Comparison of ENCODE assay signal across 1 cellular context in the genomic region with DNA sequence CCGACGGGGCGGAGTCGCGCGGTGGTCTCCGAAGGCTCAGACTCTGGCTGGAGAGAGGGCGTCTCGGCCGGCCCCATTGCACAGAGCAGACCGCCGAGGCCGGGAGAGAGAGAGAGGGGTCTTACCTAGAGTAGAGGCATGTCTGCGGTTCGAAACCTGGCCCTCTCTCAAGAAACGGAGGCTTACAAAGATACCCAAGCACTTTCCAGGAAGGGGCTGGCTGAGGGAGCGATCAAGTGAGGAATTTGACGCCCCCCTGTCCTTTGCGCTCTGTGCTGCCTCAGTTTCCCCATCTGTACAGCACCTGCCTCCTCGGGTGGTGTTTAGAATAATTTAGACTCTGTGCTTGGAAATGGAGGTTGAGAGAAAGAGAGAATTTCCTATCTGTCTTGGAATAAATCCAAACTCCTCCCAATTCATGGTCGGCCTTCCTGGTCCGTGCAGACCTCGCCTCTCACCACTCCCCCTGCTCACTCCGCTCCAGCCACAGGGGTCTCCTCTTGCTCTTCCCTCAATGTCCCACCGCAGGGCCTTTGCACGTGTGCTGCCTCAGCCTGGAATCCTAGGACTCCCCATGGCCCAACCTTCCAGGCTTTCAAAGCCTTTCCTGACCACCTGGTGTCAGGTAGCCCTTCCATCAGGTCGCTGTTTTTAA.
TF ChIP-seq lines count a peak whose summit lies in the region.

No MANE protein-coding gene starts in this region.

TF ChIP-seq in K562, 482 proteins besides CTCF, POLR2A, EP300 and RAD21 (continued from another document and continues in another):
- no peak for TF ChIP-seq HOXB6 (CRISPR knock-in tag; IDR thresholded peaks at IDR 0.05; ENCODE audit: borderline replicate concordance)
- TF ChIP-seq MTA1 (IDR thresholded peaks at IDR 0.05; ENCODE audit: borderline replicate concordance) = no peak
- no peak for TF ChIP-seq ZNF143 (CRISPR knock-in tag; IDR thresholded peaks at IDR 0.05)
- TF ChIP-seq, protein P1, sequence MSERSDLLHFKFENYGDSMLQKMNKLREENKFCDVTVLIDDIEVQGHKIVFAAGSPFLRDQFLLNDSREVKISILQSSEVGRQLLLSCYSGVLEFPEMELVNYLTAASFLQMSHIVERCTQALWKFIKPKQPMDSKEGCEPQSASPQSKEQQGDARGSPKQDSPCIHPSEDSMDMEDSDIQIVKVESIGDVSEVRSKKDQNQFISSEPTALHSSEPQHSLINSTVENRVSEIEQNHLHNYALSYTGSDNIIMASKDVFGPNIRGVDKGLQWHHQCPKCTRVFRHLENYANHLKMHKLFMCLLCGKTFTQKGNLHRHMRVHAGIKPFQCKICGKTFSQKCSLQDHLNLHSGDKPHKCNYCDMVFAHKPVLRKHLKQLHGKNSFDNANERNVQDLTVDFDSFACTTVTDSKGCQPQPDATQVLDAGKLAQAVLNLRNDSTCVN (CRISPR knock-in tag; IDR thresholded peaks at IDR 0.05) = 0 out of 2 replicates have a peak, but pooled peaks have one; percentile 4
- TF ChIP-seq, protein P2, sequence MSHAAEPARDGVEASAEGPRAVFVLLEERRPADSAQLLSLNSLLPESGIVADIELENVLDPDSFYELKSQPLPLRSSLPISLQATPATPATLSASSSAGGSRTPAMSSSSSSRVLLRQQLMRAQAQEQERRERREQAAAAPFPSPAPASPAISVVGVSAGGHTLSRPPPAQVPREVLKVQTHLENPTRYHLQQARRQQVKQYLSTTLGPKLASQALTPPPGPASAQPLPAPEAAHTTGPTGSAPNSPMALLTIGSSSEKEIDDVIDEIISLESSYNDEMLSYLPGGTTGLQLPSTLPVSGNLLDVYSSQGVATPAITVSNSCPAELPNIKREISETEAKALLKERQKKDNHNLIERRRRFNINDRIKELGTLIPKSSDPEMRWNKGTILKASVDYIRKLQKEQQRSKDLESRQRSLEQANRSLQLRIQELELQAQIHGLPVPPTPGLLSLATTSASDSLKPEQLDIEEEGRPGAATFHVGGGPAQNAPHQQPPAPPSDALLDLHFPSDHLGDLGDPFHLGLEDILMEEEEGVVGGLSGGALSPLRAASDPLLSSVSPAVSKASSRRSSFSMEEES (CRISPR knock-in tag; IDR thresholded peaks at IDR 0.05) = no peak
- no peak for TF ChIP-seq ZNF408 (CRISPR knock-in tag; IDR thresholded peaks at IDR 0.05; ENCODE audit: low read depth)
- TF ChIP-seq XRCC5 (IDR thresholded peaks at IDR 0.05; ENCODE audit: low read depth, low read length) = no peak
- no peak for TF ChIP-seq ZSCAN32 (CRISPR knock-in tag; IDR thresholded peaks at IDR 0.05)
- peak; percentile 71; the same call in 1 of the 2 replicates for TF ChIP-seq PHF8 (IDR thresholded peaks at IDR 0.05; ENCODE audit: borderline replicate concordance, low read length)
- TF ChIP-seq POLR3G (IDR thresholded peaks at IDR 0.05; ENCODE audit: extremely low read depth, insufficient read length, insufficient replicate concordance) = no peak
- TF ChIP-seq ARHGAP35 (IDR thresholded peaks at IDR 0.05; ENCODE audit: partially characterized antibody) = no peak
- TF ChIP-seq RAD51 (IDR thresholded peaks at IDR 0.05; ENCODE audit: borderline replicate concordance, low read depth) = no peak
- TF ChIP-seq SOX6 (IDR thresholded peaks at IDR 0.05) = no peak
- TF ChIP-seq SMAD4 (CRISPR knock-in tag; conservative IDR thresholded peaks at IDR 0.05) = no peak; the same call in none of the 2 replicates
- TF ChIP-seq, protein P3, sequence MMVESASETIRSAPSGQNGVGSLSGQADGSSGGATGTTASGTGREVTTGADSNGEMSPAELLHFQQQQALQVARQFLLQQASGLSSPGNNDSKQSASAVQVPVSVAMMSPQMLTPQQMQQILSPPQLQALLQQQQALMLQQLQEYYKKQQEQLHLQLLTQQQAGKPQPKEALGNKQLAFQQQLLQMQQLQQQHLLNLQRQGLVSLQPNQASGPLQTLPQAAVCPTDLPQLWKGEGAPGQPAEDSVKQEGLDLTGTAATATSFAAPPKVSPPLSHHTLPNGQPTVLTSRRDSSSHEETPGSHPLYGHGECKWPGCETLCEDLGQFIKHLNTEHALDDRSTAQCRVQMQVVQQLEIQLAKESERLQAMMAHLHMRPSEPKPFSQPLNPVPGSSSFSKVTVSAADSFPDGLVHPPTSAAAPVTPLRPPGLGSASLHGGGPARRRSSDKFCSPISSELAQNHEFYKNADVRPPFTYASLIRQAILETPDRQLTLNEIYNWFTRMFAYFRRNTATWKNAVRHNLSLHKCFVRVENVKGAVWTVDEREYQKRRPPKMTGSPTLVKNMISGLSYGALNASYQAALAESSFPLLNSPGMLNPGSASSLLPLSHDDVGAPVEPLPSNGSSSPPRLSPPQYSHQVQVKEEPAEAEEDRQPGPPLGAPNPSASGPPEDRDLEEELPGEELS (CRISPR knock-in tag; IDR thresholded peaks at IDR 0.05; ENCODE audit: borderline replicate concordance) = no peak
- TF ChIP-seq ZNF778 (CRISPR knock-in tag; IDR thresholded peaks at IDR 0.05) = no peak
- TF ChIP-seq, protein P4, sequence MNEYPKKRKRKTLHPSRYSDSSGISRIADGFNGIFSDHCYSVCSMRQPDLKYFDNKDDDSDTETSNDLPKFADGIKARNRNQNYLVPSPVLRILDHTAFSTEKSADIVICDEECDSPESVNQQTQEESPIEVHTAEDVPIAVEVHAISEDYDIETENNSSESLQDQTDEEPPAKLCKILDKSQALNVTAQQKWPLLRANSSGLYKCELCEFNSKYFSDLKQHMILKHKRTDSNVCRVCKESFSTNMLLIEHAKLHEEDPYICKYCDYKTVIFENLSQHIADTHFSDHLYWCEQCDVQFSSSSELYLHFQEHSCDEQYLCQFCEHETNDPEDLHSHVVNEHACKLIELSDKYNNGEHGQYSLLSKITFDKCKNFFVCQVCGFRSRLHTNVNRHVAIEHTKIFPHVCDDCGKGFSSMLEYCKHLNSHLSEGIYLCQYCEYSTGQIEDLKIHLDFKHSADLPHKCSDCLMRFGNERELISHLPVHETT (CRISPR knock-in tag; conservative IDR thresholded peaks at IDR 0.05 in 1 of 2, IDR thresholded peaks at IDR 0.05 in 1 of 2) = no peak
- peak; percentile 42 for TF ChIP-seq RBM25 (IDR thresholded peaks at IDR 0.05; ENCODE audit: low read depth, low read length, severe bottlenecking)
- TF ChIP-seq HSF4 (CRISPR knock-in tag; IDR thresholded peaks at IDR 0.05; ENCODE audit: borderline replicate concordance) = no peak
- peak; percentile 49; the same call in 1 of the 2 replicates for TF ChIP-seq FOXP1 (CRISPR knock-in tag; IDR thresholded peaks at IDR 0.05)
- no peak for TF ChIP-seq CCNT2 (IDR thresholded peaks at IDR 0.05; ENCODE audit: borderline replicate concordance, extremely low read depth, insufficient read length, low read depth, low read length)
- TF ChIP-seq ETV5 (CRISPR knock-in tag; IDR thresholded peaks at IDR 0.05; ENCODE audit: low read depth) = peak; percentile 68; the same call in 1 of the 2 replicates
- TF ChIP-seq BRCA1 (IDR thresholded peaks at IDR 0.05) = no peak
- TF ChIP-seq BRCA1 (CRISPR knock-in tag; IDR thresholded peaks at IDR 0.05) = no peak
- TF ChIP-seq ZNF79 (CRISPR knock-in tag; IDR thresholded peaks at IDR 0.05; ENCODE audit: low read depth) = no peak
- TF ChIP-seq ZNF77 (CRISPR knock-in tag; IDR thresholded peaks at IDR 0.05) = no peak
- TF ChIP-seq TAF15 (IDR thresholded peaks at IDR 0.05; ENCODE audit: low read depth, low read length) = no peak
- TF ChIP-seq PYGO2 (tag; IDR thresholded peaks at IDR 0.05) = no peak
- TF ChIP-seq, protein P5, sequence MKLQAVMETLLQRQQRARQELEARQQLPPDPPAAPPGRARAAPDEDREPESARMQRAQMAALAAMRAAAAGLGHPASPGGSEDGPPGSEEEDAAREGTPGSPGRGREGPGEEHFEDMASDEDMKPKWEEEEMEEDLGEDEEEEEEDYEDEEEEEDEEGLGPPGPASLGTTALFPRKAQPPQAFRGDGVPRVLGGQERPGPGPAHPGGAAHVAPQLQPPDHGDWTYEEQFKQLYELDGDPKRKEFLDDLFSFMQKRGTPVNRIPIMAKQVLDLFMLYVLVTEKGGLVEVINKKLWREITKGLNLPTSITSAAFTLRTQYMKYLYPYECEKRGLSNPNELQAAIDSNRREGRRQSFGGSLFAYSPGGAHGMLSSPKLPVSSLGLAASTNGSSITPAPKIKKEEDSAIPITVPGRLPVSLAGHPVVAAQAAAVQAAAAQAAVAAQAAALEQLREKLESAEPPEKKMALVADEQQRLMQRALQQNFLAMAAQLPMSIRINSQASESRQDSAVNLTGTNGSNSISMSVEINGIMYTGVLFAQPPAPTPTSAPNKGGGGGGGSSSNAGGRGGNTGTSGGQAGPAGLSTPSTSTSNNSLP (IDR thresholded peaks at IDR 0.05; ENCODE audit: borderline replicate concordance, low read depth, low read length) = no peak
- no peak for TF ChIP-seq ELK1 (CRISPR knock-in tag; IDR thresholded peaks at IDR 0.05)
- TF ChIP-seq ZNF609 (CRISPR knock-in tag; IDR thresholded peaks at IDR 0.05; ENCODE audit: borderline replicate concordance) = no peak
- TF ChIP-seq, protein P6, sequence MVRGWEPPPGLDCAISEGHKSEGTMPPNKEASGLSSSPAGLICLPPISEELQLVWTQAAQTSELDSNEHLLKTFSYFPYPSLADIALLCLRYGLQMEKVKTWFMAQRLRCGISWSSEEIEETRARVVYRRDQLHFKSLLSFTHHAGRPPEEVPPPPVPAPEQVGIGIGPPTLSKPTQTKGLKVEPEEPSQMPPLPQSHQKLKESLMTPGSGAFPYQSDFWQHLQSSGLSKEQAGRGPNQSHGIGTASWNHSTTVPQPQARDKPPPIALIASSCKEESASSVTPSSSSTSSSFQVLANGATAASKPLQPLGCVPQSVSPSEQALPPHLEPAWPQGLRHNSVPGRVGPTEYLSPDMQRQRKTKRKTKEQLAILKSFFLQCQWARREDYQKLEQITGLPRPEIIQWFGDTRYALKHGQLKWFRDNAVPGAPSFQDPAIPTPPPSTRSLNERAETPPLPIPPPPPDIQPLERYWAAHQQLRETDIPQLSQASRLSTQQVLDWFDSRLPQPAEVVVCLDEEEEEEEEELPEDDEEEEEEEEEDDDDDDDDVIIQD (CRISPR knock-in tag; IDR thresholded peaks at IDR 0.05) = no peak
- TF ChIP-seq, protein P7, sequence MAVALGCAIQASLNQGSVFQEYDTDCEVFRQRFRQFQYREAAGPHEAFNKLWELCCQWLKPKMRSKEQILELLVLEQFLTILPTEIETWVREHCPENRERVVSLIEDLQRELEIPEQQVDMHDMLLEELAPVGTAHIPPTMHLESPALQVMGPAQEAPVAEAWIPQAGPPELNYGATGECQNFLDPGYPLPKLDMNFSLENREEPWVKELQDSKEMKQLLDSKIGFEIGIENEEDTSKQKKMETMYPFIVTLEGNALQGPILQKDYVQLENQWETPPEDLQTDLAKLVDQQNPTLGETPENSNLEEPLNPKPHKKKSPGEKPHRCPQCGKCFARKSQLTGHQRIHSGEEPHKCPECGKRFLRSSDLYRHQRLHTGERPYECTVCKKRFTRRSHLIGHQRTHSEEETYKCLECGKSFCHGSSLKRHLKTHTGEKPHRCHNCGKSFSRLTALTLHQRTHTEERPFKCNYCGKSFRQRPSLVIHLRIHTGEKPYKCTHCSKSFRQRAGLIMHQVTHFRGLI (CRISPR knock-in tag; IDR thresholded peaks at IDR 0.05) = no peak
- no peak for TF ChIP-seq HIVEP1 (CRISPR knock-in tag; IDR thresholded peaks at IDR 0.05)
- TF ChIP-seq CBFB (CRISPR knock-in tag; IDR thresholded peaks at IDR 0.05) = 0 out of 2 replicates have a peak, but pooled peaks have one; percentile 70
- TF ChIP-seq PCBP2 (IDR thresholded peaks at IDR 0.05; ENCODE audit: low read depth, low read length, poor library complexity, severe bottlenecking) = no peak
- no peak for TF ChIP-seq MXD1 (CRISPR knock-in tag; IDR thresholded peaks at IDR 0.05; ENCODE audit: borderline replicate concordance, poor library complexity, severe bottlenecking)
- 0 out of 2 replicates have a peak, but pooled peaks have one; percentile 1 for TF ChIP-seq GABPB1 (CRISPR knock-in tag; IDR thresholded peaks at IDR 0.05)
